ENCODE assay signal across 8 cellular contexts in the genomic region with DNA sequence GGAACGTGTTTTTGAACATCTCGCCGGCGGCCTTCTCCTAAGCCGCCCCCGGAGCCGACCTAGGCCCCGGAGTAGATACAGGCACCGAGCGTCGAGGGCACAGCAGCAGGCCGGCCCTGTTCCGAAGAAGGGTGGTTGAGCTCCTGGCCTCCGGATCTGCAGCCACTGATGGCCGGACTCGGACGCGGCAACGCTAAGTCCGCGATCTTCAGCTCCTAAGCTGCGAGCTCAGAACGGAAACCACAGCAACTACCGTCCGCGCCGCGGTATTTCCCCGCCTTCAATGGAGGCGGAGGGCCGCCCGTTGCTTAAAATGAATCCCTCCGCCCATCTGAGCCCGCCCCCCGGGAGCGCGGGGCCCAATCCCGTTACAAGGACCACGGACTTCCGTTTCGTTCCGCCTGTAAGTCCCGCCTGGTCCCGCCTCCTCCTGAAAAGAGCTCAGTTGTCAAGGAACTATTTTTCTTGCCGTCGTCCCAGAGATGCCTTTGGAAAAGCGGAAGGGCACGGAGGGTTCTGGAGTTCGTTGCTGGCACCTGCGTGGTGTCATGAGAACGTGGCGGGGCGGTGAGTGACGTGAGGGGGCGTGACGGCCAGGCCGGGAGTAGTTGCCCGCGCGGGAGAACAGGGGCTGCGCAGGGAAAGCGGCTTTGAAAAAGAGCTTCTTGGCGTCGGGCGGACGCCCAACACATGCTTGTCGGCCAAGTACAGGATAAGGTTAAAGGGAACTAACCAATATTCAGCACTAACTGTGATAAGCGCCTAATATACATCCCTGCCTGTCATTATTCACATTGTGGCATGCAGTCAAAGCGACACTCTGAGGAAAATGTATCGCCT. TPM values are rescaled to one million over a fixed set of nuclear protein-coding genes. Genes with fewer than 3 reads are reported as not detected.
DNase-seq lines count a peak whose midpoint lies in the region; ATAC-seq and TF ChIP-seq lines count a peak whose summit lies in the region.

Gene CFAP20 (minus strand): TSS at position 285 of the 840 bp plus-strand sequence. CDS start 266 bp downstream, at position 19.

- H3K4me1 Mint-ChIP-seq in activated B cell treated with CpG ODN at 0.5 μM for 24 hours: peaks cover 48% of the 10 kb centered on the region

- H3K79me2 ChIP-seq in smooth muscle cell (ENCODE audit: low read depth): peaks cover 47% of the 10 kb centered on the region

- peak; percentile 82 for TF ChIP-seq POLR2A in GM18951 (IDR thresholded peaks at IDR 0.05; ENCODE audit: extremely low read depth, insufficient read depth, insufficient read length)

- peak within 1 kb of the TSS; percentile 83 for H3K9ac ChIP-seq in smooth muscle cell (ENCODE audit: low read depth)

- in situ Hi-C loops in GM18951 (cut with MboI; ENCODE audit: low sequenced_read_pairs, unreplicated experiment): no loop called here

- TF ChIP-seq CTCF in activated B cell treated with CpG ODN at 0.5 μM for 24 hours (IDR thresholded peaks at IDR 0.05): no peak
- TF ChIP-seq CTCF in smooth muscle cell (IDR thresholded peaks at IDR 0.05; ENCODE audit: borderline replicate concordance, insufficient read depth, poor library complexity, severe bottlenecking): no peak

- peak within 1 kb of the TSS; percentile 89 for H3K4me2 ChIP-seq in smooth muscle cell

- intact Hi-C loops in activated B cell treated with CpG ODN at 0.5 μM for 24 hours (cut with micrococcal nuclease): loop anchor here (1.0 to 10.0 kb wide), 13 partner anchors 69 to 1522 kb away; partner anchors contain the start of genes CIAPIN1, COQ9, CSNK2A2 and GINS3

- ATAC-seq in HG03196 (IDR thresholded peaks at IDR 0.05; ENCODE audit: unreplicated experiment) (peak; percentile 83), activated B cell treated with CpG ODN at 0.5 μM for 24 hours (ENCODE audit: low read depth) (peak; percentile 91)

- CTCF ChIA-PET in activated B cell treated with CpG ODN at 0.5 μM for 24 hours (lab: Charles Lee): interaction anchor here (0.9 kb wide), 1 partner anchor 68 kb away, joined by 4 read pairs; no protein-coding TSS in a partner anchor

- H3K4me1 ChIP-seq in smooth muscle cell (ENCODE audit: low read depth): peaks cover 20% of the 10 kb centered on the region

- no peaks in the 10 kb centered on the region for H3K27me3 Mint-ChIP-seq in activated B cell treated with CpG ODN at 0.5 μM for 24 hours

- H3K4me3 Mint-ChIP-seq in activated B cell treated with CpG ODN at 0.5 μM for 24 hours: peak within 1 kb of the TSS; percentile 89

- peaks cover 4% of the 10 kb centered on the region for H3K36me3 Mint-ChIP-seq in activated B cell treated with CpG ODN at 0.5 μM for 24 hours (ENCODE audit: low read depth)

- POLR2A ChIA-PET in activated B cell treated with CpG ODN at 0.5 μM for 24 hours (lab: Charles Lee): interaction anchor here (0.5 to 1.3 kb wide), 13 partner anchors 16 to 682 kb away, joined by 3 to 12 read pairs (median 4); partner anchors contain the start of genes CNOT1, COQ9, KATNB1 and ZNF319

- H3K9me3 Mint-ChIP-seq in activated B cell treated with CpG ODN at 0.5 μM for 24 hours: no peaks in the 10 kb centered on the region

- H3K27ac ChIP-seq in caudate nucleus (ENCODE audit: low read depth, low read length) (peak within 1 kb of the TSS; percentile 94), smooth muscle cell (ENCODE audit: low read depth) (peak within 1 kb of the TSS; percentile 88)

- H3K36me3 ChIP-seq in smooth muscle cell (ENCODE audit: low read depth): no peaks in the 10 kb centered on the region

- peak; percentile 96 for DNase-seq in AG08395 (ENCODE audit: low spot score)
- DNase-seq in NCI-H345 (lab: John Stamatoyannopoulos, UW): peak; percentile 98
- peak; percentile 90 for DNase-seq in activated B cell treated with CpG ODN at 0.5 μM for 24 hours
- DNase-seq in caudate nucleus (lab: John Stamatoyannopoulos, UW): peak; percentile 67 to 99 (median 96)
- peak; percentile 93 for DNase-seq in iPS-NIHi7 (ENCODE audit: extremely low spot score)
- peak; percentile 87 for DNase-seq in smooth muscle cell (lab: John Stamatoyannopoulos, UW; ENCODE audit: unreplicated experiment)

- H3K27ac Mint-ChIP-seq in activated B cell treated with CpG ODN at 0.5 μM for 24 hours: peak within 1 kb of the TSS; percentile 85

- no peaks in the 10 kb centered on the region for H3K27me3 ChIP-seq in smooth muscle cell (ENCODE audit: low read depth)

- WGBS in smooth muscle cell (ENCODE audit: low lambda C conversion rate): 2% methylated on average over 68 of the region's 70 CpGs

- H3F3A ChIP-seq in smooth muscle cell (ENCODE audit: low read depth): no peaks in the 10 kb centered on the region

- H4K20me1 ChIP-seq in smooth muscle cell (ENCODE audit: low read depth): peaks cover 43% of the 10 kb centered on the region

- peak within 1 kb of the TSS; percentile 84 for H3K4me3 ChIP-seq in smooth muscle cell

- peak within 1 kb of the TSS; percentile 91 for H2AFZ ChIP-seq in smooth muscle cell (ENCODE audit: low read depth)

- H3K9me3 ChIP-seq in smooth muscle cell (replicated peaks; ENCODE audit: low read depth): no peaks in the 10 kb centered on the region

RNA-seq across cellular contexts. Expression of gene CFAP20, which starts in this region (rescaled TPM):
- total RNA-seq in activated B cell treated with CpG ODN at 0.5 μM for 24 hours (20.2 and 24.9 TPM in 2 replicates), smooth muscle cell (89.9 and 96.1 TPM in 2 replicates)
- polyA plus RNA-seq in smooth muscle cell: 55.1 and 61.6 TPM in 2 replicates

Comparison
In these comparisons a context has a peak if more than half of its experiments do, and no peak if none do; other contexts are left out.
1. Peak in every context shown above with its lines: DNase-seq, ATAC-seq, H3K4me3 ChIP-seq and H3K27ac ChIP-seq.